ENCODE assay signal across 8 cellular contexts in genomic region chr14:90827919-90828610, GRCh38. TPM values are rescaled to one million over a fixed set of nuclear protein-coding genes. Genes with fewer than 3 reads are reported as not detected.
DNase-seq lines count a peak whose midpoint lies in the region; ATAC-seq and TF ChIP-seq lines count a peak whose summit lies in the region.

No MANE protein-coding gene starts in this region.

- peaks cover 6 to 21% (median 11%) of the 10 kb centered on the region in 4 donors for H3K4me1 ChIP-seq in upper lobe of left lung

- no peaks in the 10 kb centered on the region for H3K27me3 ChIP-seq in upper lobe of left lung

- H3K4me3 ChIP-seq in GM12865 (ENCODE audit: low read depth, low read length) (peak overlapping the region; percentile 59), upper lobe of left lung (peak overlapping the region in 3 of 4 donors; percentile 34 to 49 (median 44))

- DNase-seq in GM12865 (ENCODE audit: low read depth) (peak; percentile 91), NCI-H128 (lab: John Stamatoyannopoulos, UW; ENCODE audit: unreplicated experiment) (peak; percentile 83), left ventricle myocardium superior (peak; percentile 96), progenitor cell of endocrine pancreas (ENCODE audit: low spot score, unreplicated experiment) (peak; percentile 84), upper lobe of left lung (peak; percentile 95 to 99)

- TF ChIP-seq EP300 in upper lobe of left lung (IDR thresholded peaks at IDR 0.05) = no peak

- peaks cover 4% of the 10 kb centered on the region for H3K27me3 Mint-ChIP-seq in T-helper 1 cell treated with Interleukin-12 subunit alpha and Interleukin-12 subunit beta and Interleukin-4 antibody, amounts not matched to agents 30 μg/mL and 1 μg/mL, for 36 hours (ENCODE audit: low read depth)
- H3K27me3 Mint-ChIP-seq in progenitor cell of endocrine pancreas = peaks cover 30% of the 10 kb centered on the region

- WGBS in upper lobe of left lung, 2 donors = 4% methylated on average over 25 to 36 of the region's 42 CpGs

- H3K4me3 Mint-ChIP-seq in T-helper 1 cell treated with Interleukin-12 subunit alpha and Interleukin-12 subunit beta and Interleukin-4 antibody, amounts not matched to agents 30 μg/mL and 1 μg/mL, for 36 hours = peak overlapping the region; percentile 78
- H3K4me3 Mint-ChIP-seq in progenitor cell of endocrine pancreas (ENCODE audit: low read depth) = peak overlapping the region; percentile 54

- H3K36me3 ChIP-seq in upper lobe of left lung = no peaks in the 10 kb centered on the region

- peaks cover 10% of the 10 kb centered on the region for H3K36me3 Mint-ChIP-seq in T-helper 1 cell treated with Interleukin-12 subunit alpha and Interleukin-12 subunit beta and Interleukin-4 antibody, amounts not matched to agents 30 μg/mL and 1 μg/mL, for 36 hours (ENCODE audit: low read depth)
- H3K36me3 Mint-ChIP-seq in progenitor cell of endocrine pancreas (ENCODE audit: insufficient read depth) = peaks cover 2% of the 10 kb centered on the region

- peaks cover 19% of the 10 kb centered on the region for H3K9me3 Mint-ChIP-seq in T-helper 1 cell treated with Interleukin-12 subunit alpha and Interleukin-12 subunit beta and Interleukin-4 antibody, amounts not matched to agents 30 μg/mL and 1 μg/mL, for 36 hours
- H3K9me3 Mint-ChIP-seq in progenitor cell of endocrine pancreas (ENCODE audit: low read depth) = peaks cover 7% of the 10 kb centered on the region

- ATAC-seq in HG02763 (IDR thresholded peaks at IDR 0.05; ENCODE audit: unreplicated experiment) (peak; percentile 98), left ventricle myocardium superior (peak; percentile 100), upper lobe of left lung (ENCODE audit: low FRiP score in 2 of 2) (peak; percentile 96 to 100)

- H3K9me3 ChIP-seq in upper lobe of left lung = peaks cover 0 to 13% (median 8%) of the 10 kb centered on the region in 4 donors

- intact Hi-C loops in left ventricle myocardium superior (cut with micrococcal nuclease) = no loop called here

- H3K27ac Mint-ChIP-seq in T-helper 1 cell treated with Interleukin-12 subunit alpha and Interleukin-12 subunit beta and Interleukin-4 antibody, amounts not matched to agents 30 μg/mL and 1 μg/mL, for 36 hours = peak overlapping the region; percentile 97
- H3K27ac Mint-ChIP-seq in progenitor cell of endocrine pancreas = peak overlapping the region; percentile 56

- TF ChIP-seq POLR2A in upper lobe of left lung (IDR thresholded peaks at IDR 0.05) = peak in 2 of 4 donors; percentile 28 to 55

- TF ChIP-seq CTCF in GM12865 (IDR thresholded peaks at IDR 0.05; ENCODE audit: insufficient read depth, low read depth, low read length, missing control alignments) (no peak), progenitor cell of endocrine pancreas (IDR thresholded peaks at IDR 0.05; ENCODE audit: unreplicated experiment) (no peak), upper lobe of left lung (IDR thresholded peaks at IDR 0.05) (no peak)

- peak overlapping the region; percentile 31 for H3K27ac ChIP-seq in angular gyrus (ENCODE audit: low read depth, low read length)
- peak overlapping the region; percentile 71 to 88 (median 84) for H3K27ac ChIP-seq in upper lobe of left lung

- H3K4me1 Mint-ChIP-seq in T-helper 1 cell treated with Interleukin-12 subunit alpha and Interleukin-12 subunit beta and Interleukin-4 antibody, amounts not matched to agents 30 μg/mL and 1 μg/mL, for 36 hours (ENCODE audit: low read depth) = peaks cover 27% of the 10 kb centered on the region
- no peaks in the 10 kb centered on the region for H3K4me1 Mint-ChIP-seq in progenitor cell of endocrine pancreas (ENCODE audit: low read depth)

RNA-seq across cellular contexts. Expression of gene TTC7B, which starts 11.8 kb away (rescaled TPM):
- 72.2 TPM for total RNA-seq in left ventricle myocardium superior
- 46.6 and 47.0 TPM in 2 replicates for total RNA-seq in progenitor cell of endocrine pancreas
- 10 to 100 TPM; 13.5 to 87.3 (median 37.5) TPM for total RNA-seq in upper lobe of left lung

Comparison
In these comparisons a context has a peak if more than half of its experiments do, and no peak if none do; other contexts are left out.
1. Peak in every context shown above with its lines: DNase-seq, ATAC-seq, H3K4me3 ChIP-seq and H3K27ac ChIP-seq.